30 cellular contexts compared by ENCODE assay signal in genomic region chr3:107882261-107882660, GRCh38.
"Had no signal": no experiment of that assay in that cellular context is flagged by ENCODE, and none has a peak within 500 bp of the region (broad histone marks: within the 10 kb centered on the region; RNA-seq: fewer than 3 reads in every experiment).

No MANE protein-coding gene starts in this region.

- H3K4me2 ChIP-seq: hepatocyte, neural progenitor cell had no signal

- H3K27ac Mint-ChIP-seq: dendritic cell treated with granulocyte-macrophage colony-stimulating factor and Interleukin-4, amounts not matched to agents 40 ng/mL and 50 ng/mL, for 4 days; memory B cell; naive thymus-derived CD4-positive, alpha-beta T cell; nephron; neural progenitor cell; stimulated activated memory B cell treated with anti-CD40 and anti-IgM and Interleukin-4, amounts not matched to agents 10 μg/mL and 1 μg/mL and 100 μg/mL, for 72 hours had no signal

- H3K4me3 ChIP-seq: colonic mucosa, gastroesophageal sphincter, heart left ventricle, hepatocyte, lung, mucosa of descending colon, neural progenitor cell, ovary, psoas muscle, sigmoid colon, skin epidermis, spleen, testis, transverse colon, upper lobe of right lung, uterus had no signal

- H3K9me3 ChIP-seq: colonic mucosa, gastroesophageal sphincter, heart left ventricle, mucosa of descending colon, ovary, psoas muscle, sigmoid colon, spleen, testis, transverse colon, upper lobe of right lung, uterus had no signal

- H3K9ac ChIP-seq: neural progenitor cell had no signal

- H2AFZ ChIP-seq: hepatocyte, neural progenitor cell had no signal

- H3K36me3 ChIP-seq: colonic mucosa, gastroesophageal sphincter, heart left ventricle, neural progenitor cell, ovary, sigmoid colon, spleen, transverse colon, upper lobe of right lung, uterus had no signal

- FAIRE-seq: kidney had no signal

- H3K27me3 Mint-ChIP-seq: dendritic cell treated with granulocyte-macrophage colony-stimulating factor and Interleukin-4, amounts not matched to agents 40 ng/mL and 50 ng/mL, for 4 days; stimulated activated memory B cell treated with anti-CD40 and anti-IgM and Interleukin-4, amounts not matched to agents 10 μg/mL and 1 μg/mL and 100 μg/mL, for 72 hours had no signal

- H3K9me3 Mint-ChIP-seq: dendritic cell treated with granulocyte-macrophage colony-stimulating factor and Interleukin-4, amounts not matched to agents 40 ng/mL and 50 ng/mL, for 4 days; memory B cell; neural progenitor cell; stimulated activated memory B cell treated with anti-CD40 and anti-IgM and Interleukin-4, amounts not matched to agents 10 μg/mL and 1 μg/mL and 100 μg/mL, for 72 hours had no signal

- H3K4me3 Mint-ChIP-seq: dendritic cell treated with granulocyte-macrophage colony-stimulating factor and Interleukin-4, amounts not matched to agents 40 ng/mL and 50 ng/mL, for 4 days; memory B cell; naive thymus-derived CD4-positive, alpha-beta T cell; nephron; neural progenitor cell; stimulated activated memory B cell treated with anti-CD40 and anti-IgM and Interleukin-4, amounts not matched to agents 10 μg/mL and 1 μg/mL and 100 μg/mL, for 72 hours had no signal

- H3K27me3 ChIP-seq: colonic mucosa, gastroesophageal sphincter, heart left ventricle, hepatocyte, neural progenitor cell, ovary, sigmoid colon, spleen, testis, transverse colon, upper lobe of right lung, uterus had no signal

- H3K27ac ChIP-seq: colonic mucosa, epithelial cell of prostate, heart left ventricle, hepatocyte, neural progenitor cell, ovary, psoas muscle, sigmoid colon, skin epidermis, spleen, testis, transverse colon, upper lobe of right lung, uterus had no signal

- ATAC-seq: esophagus mucosa; gastroesophageal sphincter; heart left ventricle; left lobe of liver; mucosa of descending colon; naive thymus-derived CD4-positive, alpha-beta T cell; psoas muscle; right cardiac atrium; stimulated activated memory B cell treated with anti-CD40 and anti-IgM and Interleukin-4, amounts not matched to agents 10 μg/mL and 1 μg/mL and 100 μg/mL, for 72 hours; stimulated activated naive CD8-positive, alpha-beta T cell treated with anti-CD3 and anti-CD28 coated beads, Interleukin-15, Interleukin-2, amounts not matched to agents 100 U/mL and 50 U/mL, for 24 hours; upper lobe of right lung had no signal

- H3K4me1 ChIP-seq: colonic mucosa, heart left ventricle, neural progenitor cell, psoas muscle, sigmoid colon, spleen, testis, transverse colon, upper lobe of right lung, uterus had no signal

- H3K4me1 Mint-ChIP-seq: memory B cell; naive thymus-derived CD4-positive, alpha-beta T cell; nephron; neural progenitor cell had no signal

- H3K79me2 ChIP-seq: hepatocyte had no signal

- DNase-seq: colonic mucosa; heart left ventricle; kidney; mucosa of descending colon; naive thymus-derived CD4-positive, alpha-beta T cell; ovary; posterior cingulate gyrus; psoas muscle; right cardiac atrium; sigmoid colon; spleen; stimulated activated CD4-positive, alpha-beta T cell treated with anti-CD3 and anti-CD28 coated beads, Interleukin-4, amount 100 ng/mL, for 4 hours; stimulated activated naive CD8-positive, alpha-beta T cell treated with anti-CD3 and anti-CD28 coated beads, Interleukin-15, Interleukin-2, amounts not matched to agents 100 U/mL and 50 U/mL, for 24 hours; substantia nigra; testis; transverse colon; upper lobe of right lung; uterus had no signal

- H3K36me3 Mint-ChIP-seq: memory B cell; naive thymus-derived CD4-positive, alpha-beta T cell; neural progenitor cell; stimulated activated memory B cell treated with anti-CD40 and anti-IgM and Interleukin-4, amounts not matched to agents 10 μg/mL and 1 μg/mL and 100 μg/mL, for 72 hours had no signal
